In the genomic region with DNA sequence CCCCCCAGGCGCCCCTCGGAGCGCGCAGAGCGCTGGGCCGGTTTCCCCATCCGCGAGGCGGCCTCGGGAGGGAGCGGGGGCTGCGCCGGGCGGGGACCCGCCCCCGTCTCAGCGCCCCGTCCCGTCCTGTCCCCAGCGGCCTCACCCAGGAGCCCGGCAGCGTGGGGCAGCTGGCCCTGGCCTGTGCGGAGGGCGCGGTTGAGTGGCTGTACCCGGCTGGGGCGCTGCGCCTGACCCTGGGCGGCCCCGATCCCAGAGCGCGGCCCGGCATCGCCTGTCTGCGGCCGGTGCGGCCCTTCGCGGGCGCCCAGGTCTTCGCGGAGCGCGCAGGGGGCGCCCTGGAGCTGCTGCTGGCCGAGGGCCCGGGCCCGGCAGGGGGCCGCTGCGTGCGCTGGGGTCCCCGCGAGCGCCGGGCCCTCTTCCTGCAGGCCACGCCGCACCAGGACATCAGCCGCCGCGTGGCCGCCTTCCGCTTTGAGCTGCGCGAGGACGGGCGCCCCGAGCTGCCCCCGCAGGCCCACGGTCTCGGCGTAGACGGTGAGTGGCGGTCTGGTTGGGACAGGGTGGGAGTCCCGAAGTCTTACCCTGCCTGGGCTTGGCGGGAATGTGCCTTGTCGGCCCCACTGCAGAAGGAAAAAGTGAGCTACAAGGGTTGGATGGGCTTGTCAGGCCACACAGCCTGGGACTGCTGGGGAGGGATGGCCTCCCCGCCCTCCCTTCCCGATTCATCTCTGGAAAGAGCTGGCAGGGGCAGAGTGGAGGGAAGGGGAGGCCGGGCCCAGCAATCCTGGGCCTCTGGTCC, we compare ENCODE assay signal across 8 cellular contexts. TPM values are rescaled to one million over a fixed set of nuclear protein-coding genes. Genes with fewer than 3 reads are reported as not detected.
DNase-seq lines count a peak whose midpoint lies in the region; ATAC-seq and TF ChIP-seq lines count a peak whose summit lies in the region.

No MANE protein-coding gene starts in this region.

- H3K9me3 Mint-ChIP-seq in dendritic cell treated with granulocyte-macrophage colony-stimulating factor and Interleukin-4, amounts not matched to agents 40 ng/mL and 50 ng/mL, for 4 days = no peaks in the 10 kb centered on the region
- H3K9me3 Mint-ChIP-seq in naive B cell = no peaks in the 10 kb centered on the region

- H3K27me3 Mint-ChIP-seq in dendritic cell treated with granulocyte-macrophage colony-stimulating factor and Interleukin-4, amounts not matched to agents 40 ng/mL and 50 ng/mL, for 4 days = peaks cover 75% of the 10 kb centered on the region
- H3K27me3 Mint-ChIP-seq in naive B cell = peaks cover 0 to 30% (median 7%) of the 10 kb centered on the region in 3 donors

- POLR2A ChIA-PET in BJ (lab: Charles Lee) = interaction anchor here (0.6 kb wide), 1 partner anchor 13 kb away, joined by 3 read pairs; no protein-coding TSS in a partner anchor

- CTCF ChIA-PET in BJ (lab: Yijun Ruan, JAX) = interaction anchor here (0.7 to 5.5 kb wide), 8 partner anchors 8 to 340 kb away, joined by 3 to 120 read pairs (median 4); a partner anchor contains a TSS

- H3K27me3 ChIP-seq in BJ (ENCODE audit: control insufficient read depth, insufficient read depth, low read length) = no peaks in the 10 kb centered on the region

- no peak for TF ChIP-seq POLR2A in GM18505 (IDR thresholded peaks at IDR 0.05; ENCODE audit: borderline replicate concordance, extremely low read depth, insufficient read depth, insufficient read length)

- intact Hi-C loops in dendritic cell treated with granulocyte-macrophage colony-stimulating factor and Interleukin-4, amounts not matched to agents 40 ng/mL and 50 ng/mL, for 4 days (cut with micrococcal nuclease) = no loop called here

- H3K4me3 ChIP-seq in BJ (ENCODE audit: low read depth, low read length) = peak overlapping the region; percentile 64

- H3K27ac Mint-ChIP-seq in dendritic cell treated with granulocyte-macrophage colony-stimulating factor and Interleukin-4, amounts not matched to agents 40 ng/mL and 50 ng/mL, for 4 days = no peak overlapping the region
- no peak overlapping the region for H3K27ac Mint-ChIP-seq in naive B cell

- TF ChIP-seq CTCF in BJ (IDR thresholded peaks at IDR 0.05; ENCODE audit: insufficient read depth, low read depth, low read length) = no peak

- H3K4me1 Mint-ChIP-seq in dendritic cell treated with granulocyte-macrophage colony-stimulating factor and Interleukin-4, amounts not matched to agents 40 ng/mL and 50 ng/mL, for 4 days (ENCODE audit: low read depth) = peaks cover 43% of the 10 kb centered on the region
- H3K4me1 Mint-ChIP-seq in naive B cell = peaks cover 10 to 24% (median 19%) of the 10 kb centered on the region in 3 donors

- DNase-seq in BJ (ENCODE audit: low read depth) = no peak
- peak; percentile 31 for DNase-seq in NCI-H226
- no peak for DNase-seq in naive B cell
- no peak for DNase-seq in stimulated activated CD4-positive, alpha-beta T cell treated with anti-CD3 and anti-CD28 coated beads, Interleukin-2, amount 100 ng/mL, for 48 hours
- no peak for DNase-seq in DMS153 treated with DMSO at 0.1 percent for 48 hours (lab: John Stamatoyannopoulos, UW; ENCODE audit: unreplicated experiment)

- H3K36me3 Mint-ChIP-seq in dendritic cell treated with granulocyte-macrophage colony-stimulating factor and Interleukin-4, amounts not matched to agents 40 ng/mL and 50 ng/mL, for 4 days (ENCODE audit: low read depth) = no peaks in the 10 kb centered on the region
- H3K36me3 Mint-ChIP-seq in naive B cell = no peaks in the 10 kb centered on the region

- no peaks in the 10 kb centered on the region; the same call in 1 of the 2 replicates for H3K36me3 ChIP-seq in BJ (ENCODE audit: control insufficient read depth, insufficient read depth, low read length)

- ATAC-seq in GM18505 (IDR thresholded peaks at IDR 0.05; ENCODE audit: unreplicated experiment) (peak; percentile 16), naive B cell (ENCODE audit: low read depth in 2 of 2) (peak; percentile 13), HG03097 (IDR thresholded peaks at IDR 0.05; ENCODE audit: low FRiP score, unreplicated experiment) (no peak)

- H3K4me3 Mint-ChIP-seq in dendritic cell treated with granulocyte-macrophage colony-stimulating factor and Interleukin-4, amounts not matched to agents 40 ng/mL and 50 ng/mL, for 4 days = peak overlapping the region; percentile 65
- peak overlapping the region in 7 of 8 donors; percentile 51 to 75 (median 68) for H3K4me3 Mint-ChIP-seq in naive B cell

RNA-seq across cellular contexts. Expression of a gene that starts 0.7 kb away (rescaled TPM):
- polyA plus RNA-seq in BJ (2011; rRNA removed) (33.7 and 40.3 TPM in 2 replicates), naive B cell (ENCODE audit: low read depth in 6 of 6) (10 to 100 TPM in 1 of 6 donors, 1 to 10 TPM in 4, not detected in 1; 4.0 to 10.2 (median 6.2) TPM)
- polyA minus RNA-seq in BJ (2011; rRNA and poly(A)+ RNA removed) = 11.3 and 16.7 TPM in 2 replicates

RNA-seq across cellular contexts. Expression of a gene that starts 5.3 kb away (rescaled TPM):
- polyA plus RNA-seq in BJ (2011; rRNA removed) = 7.7 and 10.7 TPM in 2 replicates
- 1.1 and 1.9 TPM in 2 replicates for polyA minus RNA-seq in BJ (2011; rRNA and poly(A)+ RNA removed)
- 10 to 100 TPM; 21.5 to 62.0 (median 38.0) TPM for polyA plus RNA-seq in naive B cell (ENCODE audit: low read depth in 6 of 6)

RNA-seq across cellular contexts. Expression of a gene that starts 10.0 kb away (rescaled TPM):
- 0.32 and 0.67 TPM in 2 replicates for polyA plus RNA-seq in BJ (2011; rRNA removed)
- polyA minus RNA-seq in BJ (2011; rRNA and poly(A)+ RNA removed) = 0.05 and 0.31 TPM in 2 replicates
- 1 to 10 TPM in 1 of 6 donors, under 1 TPM in 4, not detected in 1; 0.23 to 7.9 (median 0.56) TPM for polyA plus RNA-seq in naive B cell (ENCODE audit: low read depth in 6 of 6)

RNA-seq across cellular contexts. Expression of a gene that starts 10.6 kb away (rescaled TPM):
- polyA plus RNA-seq in BJ (2011; rRNA removed) (0.77 and 2.4 TPM in 2 replicates), naive B cell (ENCODE audit: low read depth in 6 of 6) (under 1 TPM in 2 of 6 donors, not detected in 4; 0.41 to 0.95 TPM)
- polyA minus RNA-seq in BJ (2011; rRNA and poly(A)+ RNA removed) = 0.21 and 0.57 TPM in 2 replicates

RNA-seq across cellular contexts. Expression of a gene that starts 11.3 kb away (rescaled TPM):
- polyA plus RNA-seq in BJ (2011; rRNA removed) (4.3 and 7.0 TPM in 2 replicates), naive B cell (ENCODE audit: low read depth in 6 of 6) (1 to 10 TPM; 1.5 to 8.5 (median 2.9) TPM)
- polyA minus RNA-seq in BJ (2011; rRNA and poly(A)+ RNA removed) = 2.1 and 2.9 TPM in 2 replicates
